In the genomic region with DNA sequence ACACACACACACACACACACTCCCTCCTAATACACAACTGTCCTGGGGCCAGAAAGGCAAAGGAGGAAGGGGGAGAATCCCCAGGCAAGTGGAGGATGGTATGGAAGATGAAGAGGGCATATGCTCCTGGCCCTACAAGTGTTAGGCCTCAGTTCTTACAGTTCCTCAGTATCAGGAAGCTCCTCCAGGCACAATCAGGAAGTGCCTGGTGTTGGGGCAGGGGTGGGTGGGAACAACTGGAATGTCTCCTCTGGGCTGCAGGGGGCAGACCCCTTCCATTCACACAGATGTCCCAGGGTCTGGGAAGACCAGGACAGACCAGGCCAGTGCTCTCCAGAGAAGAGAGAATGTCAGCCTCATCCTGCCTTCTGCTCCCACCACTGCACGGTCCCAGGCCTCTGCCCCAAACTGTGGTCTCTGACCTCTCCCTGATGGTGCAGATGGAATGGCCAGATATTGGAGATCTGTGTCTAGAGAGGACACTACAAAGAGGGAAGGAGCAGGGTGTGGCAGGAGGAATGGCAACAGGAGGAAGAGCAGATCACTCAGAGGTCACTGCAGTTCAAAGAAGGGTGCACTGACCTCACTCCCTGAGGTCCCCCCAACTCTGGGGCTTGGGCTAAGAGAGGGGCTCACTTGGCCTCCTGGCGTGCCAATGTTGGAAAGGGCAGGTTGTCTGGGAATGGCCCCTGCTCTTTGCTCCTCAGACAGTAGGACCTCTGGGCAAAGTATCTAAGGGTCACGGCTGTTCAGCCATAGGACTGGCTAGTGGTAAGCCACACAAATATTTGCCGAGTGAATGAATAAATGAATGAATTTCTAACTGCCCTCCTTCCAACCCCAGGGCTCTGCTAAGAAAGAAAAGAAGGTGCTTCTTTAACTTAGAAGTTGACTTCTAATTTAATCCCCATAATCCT, we compare ENCODE assay signal across 8 cellular contexts. TPM values are rescaled to one million over a fixed set of nuclear protein-coding genes. Genes with fewer than 3 reads are reported as not detected.
DNase-seq lines count a peak whose midpoint lies in the region; TF ChIP-seq lines count a peak whose summit lies in the region.

No MANE protein-coding gene starts in this region.

- H3K4me3 ChIP-seq in esophagus squamous epithelium, result peak overlapping the region; percentile 67 to 89 (median 88)
- H3K4me3 ChIP-seq in spleen, result peak overlapping the region; percentile 58 to 88 (median 79)

- TF ChIP-seq POLR2A in esophagus squamous epithelium (IDR thresholded peaks at IDR 0.05) (no peak), spleen (IDR thresholded peaks at IDR 0.05) (no peak)

- DNase-seq in SIG-M5 treated with dmso at 0.1 percent for 504 hours (lab: John Stamatoyannopoulos, UW; ENCODE audit: unreplicated experiment) (peak; percentile 74), SIG-M5 (lab: John Stamatoyannopoulos, UW) (no peak), OCI-M1 (lab: John Stamatoyannopoulos, UW) (peak; percentile 65), esophagus squamous epithelium (lab: John Stamatoyannopoulos, UW) (no peak), spleen (no peak), COLO829 (ENCODE audit: low spot score) (no peak), GM03348 (ENCODE audit: low spot score) (no peak)
- DNase-seq in stimulated activated naive CD4-positive, alpha-beta T cell treated with Interleukin-2 at 50 U/mL for 16 hours (lab: John Stamatoyannopoulos, UW), result no peak

- H3K27me3 ChIP-seq in esophagus squamous epithelium, result peaks cover 0 to 12% (median 0%) of the 10 kb centered on the region in 4 donors
- no peaks in the 10 kb centered on the region for H3K27me3 ChIP-seq in spleen (replicated peaks in 1 of 7)

- intact Hi-C loops in esophagus squamous epithelium (cut with DNase I) (no loop called here), spleen (cut with DNase I; ENCODE audit: low total_unique reads) (no loop called here)

- TF ChIP-seq CTCF in esophagus squamous epithelium (IDR thresholded peaks at IDR 0.05) (no peak), spleen (IDR thresholded peaks at IDR 0.05 in 8 of 11, conservative IDR thresholded peaks at IDR 0.05 in 3 of 11) (no peak)

- peak overlapping the region; percentile 93 to 99 (median 94) for H3K27ac ChIP-seq in esophagus squamous epithelium
- peak overlapping the region; percentile 96 to 100 (median 98) for H3K27ac ChIP-seq in spleen

- H3K9me3 ChIP-seq in esophagus squamous epithelium (no peaks in the 10 kb centered on the region), spleen (no peaks in the 10 kb centered on the region)

- H3K4me1 ChIP-seq in esophagus squamous epithelium, result peaks cover 34 to 77% (median 42%) of the 10 kb centered on the region in 3 donors
- H3K4me1 ChIP-seq in spleen, result peaks cover 44 to 96% (median 78%) of the 10 kb centered on the region in 6 donors

- H3K36me3 ChIP-seq in esophagus squamous epithelium (peaks cover 0 to 17% (median 0%) of the 10 kb centered on the region in 3 donors), spleen (peaks cover 0 to 23% (median 12%) of the 10 kb centered on the region in 6 donors)

- WGBS in esophagus squamous epithelium, 2 donors, result 36 to 52% methylated on average over 3 to 4 of the region's 4 CpGs
- WGBS in spleen, 5 donors, result 23 to 49% (median 34%) methylated on average over 4 of the region's 4 CpGs

RNA-seq across cellular contexts. Expression of a gene that starts 2.5 kb away (rescaled TPM):
- total RNA-seq in esophagus squamous epithelium, result 10 to 100 TPM; 55.3 to 73.3 (median 66.5) TPM
- total RNA-seq in spleen, result 100 to 1,000 TPM; 127 to 182 (median 153) TPM
- polyA plus RNA-seq in spleen, result 100 to 1,000 TPM in 2 of 3 donors, 10 to 100 TPM in 1; 90.3 to 106 (median 101) TPM

RNA-seq across cellular contexts. Expression of a gene that starts 24.5 kb away (rescaled TPM):
- 10 to 100 TPM in 1 of 4 donors, 1 to 10 TPM in 2, under 1 TPM in 1; 0.57 to 42.4 (median 1.8) TPM for total RNA-seq in esophagus squamous epithelium
- 10 to 100 TPM in 6 of 7 donors, 1 to 10 TPM in 1; 6.0 to 58.3 (median 25.6) TPM for total RNA-seq in spleen
- 100 to 1,000 TPM in 1 of 3 donors, 10 to 100 TPM in 2; 40.1 to 159 (median 59.2) TPM for polyA plus RNA-seq in spleen

Comparison
In these comparisons a context has a peak if more than half of its experiments do, and no peak if none do; other contexts are left out.
1. DNase-seq: peak in SIG-M5 treated with dmso at 0.1 percent for 504 hours (single experiment) and OCI-M1 (single experiment); none in SIG-M5 (single experiment), esophagus squamous epithelium (single experiment), spleen (single experiment), stimulated activated naive CD4-positive, alpha-beta T cell treated with Interleukin-2 at 50 U/mL for 16 hours (single experiment), COLO829 (single experiment) and GM03348 (single experiment).